Comparison of ENCODE assay signal across 8 cellular contexts in the genomic region with DNA sequence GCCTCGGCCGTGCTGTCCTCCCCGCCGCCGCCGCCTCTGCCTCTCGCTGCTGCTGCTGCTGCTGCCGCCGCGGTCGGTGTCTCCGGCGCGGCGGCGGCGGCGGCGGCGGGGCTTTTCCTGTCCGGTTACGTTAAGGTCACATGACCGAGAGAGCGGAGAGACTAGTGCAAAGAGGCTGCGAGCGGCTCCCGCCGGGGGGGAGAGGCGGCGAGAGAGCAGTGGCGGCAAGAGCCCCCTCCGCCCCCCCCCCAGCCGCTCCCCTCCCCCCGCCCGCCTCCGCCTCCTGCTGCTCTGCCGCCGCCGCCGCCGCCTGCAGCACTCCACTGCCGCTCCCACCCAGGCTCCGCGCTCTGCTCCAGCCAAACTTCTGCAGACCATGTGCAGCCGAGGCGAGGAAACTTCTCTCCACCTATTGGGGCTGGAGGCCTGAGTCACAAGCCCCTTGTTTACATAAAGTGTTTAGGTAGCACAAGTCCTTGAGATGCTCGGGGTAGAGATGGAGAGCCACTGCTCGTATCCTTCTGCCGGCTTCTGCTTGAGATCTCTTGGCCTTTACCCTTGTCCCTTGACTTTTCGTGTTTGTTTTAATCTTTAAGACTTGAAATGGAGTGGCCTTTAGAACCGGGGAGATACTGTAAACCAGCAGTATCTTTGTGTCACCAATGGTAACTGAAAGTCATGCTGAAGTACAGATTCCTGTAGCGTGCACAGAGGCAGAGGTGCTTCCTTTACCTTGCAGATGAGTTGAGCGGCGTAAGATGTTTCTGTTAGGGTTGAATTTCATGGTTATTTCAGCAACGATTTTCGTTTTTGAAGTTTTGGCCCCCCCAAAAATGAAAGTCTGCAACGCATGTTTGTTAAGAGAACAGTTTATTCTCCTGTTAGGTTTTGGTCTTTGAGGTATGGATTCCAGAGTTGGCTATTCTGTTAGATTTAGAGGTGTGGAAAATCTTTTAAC. TPM values are rescaled to one million over a fixed set of nuclear protein-coding genes. Genes with fewer than 3 reads are reported as not detected.
DNase-seq lines count a peak whose midpoint lies in the region; TF ChIP-seq lines count a peak whose summit lies in the region.

ZBTB2 (minus strand) TSS at position 89 of the 958 bp plus-strand sequence. CDS start 17,922 bp downstream, outside the sequence.

- H3K9me3 ChIP-seq in PC-9 (ENCODE audit: insufficient read depth, low read depth) (no peaks in the 10 kb centered on the region; the same call in 1 of the 2 replicates), esophagus muscularis mucosa (no peaks in the 10 kb centered on the region), muscle layer of colon (ENCODE audit: low read length) (no peaks in the 10 kb centered on the region)

- POLR2A ChIA-PET in PC-9 (lab: Charles Lee; ENCODE audit: unreplicated experiment) = interaction anchor here (0.6 kb wide), 1 partner anchor 510 kb away, joined by 6 read pairs; no protein-coding TSS in a partner anchor

- H3K36me3 ChIP-seq in PC-9 (ENCODE audit: low read depth) (peaks cover 10% of the 10 kb centered on the region), esophagus muscularis mucosa (no peaks in the 10 kb centered on the region), muscle layer of colon (ENCODE audit: insufficient read depth, low read length) (no peaks in the 10 kb centered on the region)

- H3K27me3 ChIP-seq in PC-9 (ENCODE audit: insufficient read depth, low read depth) (no peaks in the 10 kb centered on the region), esophagus muscularis mucosa (peaks cover 0 to 6% (median 0%) of the 10 kb centered on the region in 4 donors), muscle layer of colon (ENCODE audit: control insufficient read depth in 1 of 2, insufficient read depth in 2 of 2, low read length in 2 of 2) (no peaks in the 10 kb centered on the region)

- H3K36me3 Mint-ChIP-seq in activated T-cell treated with anti-CD3 and anti-CD28 coated beads, Interleukin-2, amount 50 U/mL, for 24 hours (ENCODE audit: low read depth) = peaks cover 62% of the 10 kb centered on the region

- peaks cover 49% of the 10 kb centered on the region for H3F3A ChIP-seq in PC-9 (ENCODE audit: insufficient read depth, low read depth)

- under 1% methylated on average over 11 of the region's 57 CpGs for WGBS in esophagus muscularis mucosa

- H3K27ac Mint-ChIP-seq in activated T-cell treated with anti-CD3 and anti-CD28 coated beads, Interleukin-2, amount 50 U/mL, for 24 hours = peak within 1 kb of the TSS; percentile 97

- H3K9ac ChIP-seq in muscle layer of colon (ENCODE audit: low read length) = no peak within 1 kb of the TSS

- H3K27ac ChIP-seq in PC-9 = peak within 1 kb of the TSS; percentile 98
- H3K27ac ChIP-seq in esophagus muscularis mucosa (replicated peaks in 1 of 4) = peak within 1 kb of the TSS; percentile 99 to 100 (median 100)
- peak within 1 kb of the TSS; percentile 96 for H3K27ac ChIP-seq in muscle layer of colon (ENCODE audit: low read depth, low read length)

- TF ChIP-seq POLR2A in GM18951 (IDR thresholded peaks at IDR 0.05; ENCODE audit: extremely low read depth, insufficient read depth, insufficient read length) = peak; percentile 59
- TF ChIP-seq POLR2A in esophagus muscularis mucosa (IDR thresholded peaks at IDR 0.05; ENCODE audit: low read depth) = no peak

- H3K27me3 Mint-ChIP-seq in activated T-cell treated with anti-CD3 and anti-CD28 coated beads, Interleukin-2, amount 50 U/mL, for 24 hours = no peaks in the 10 kb centered on the region

- TF ChIP-seq EP300 in esophagus muscularis mucosa (IDR thresholded peaks at IDR 0.05) = no peak

- no peak for TF ChIP-seq CTCF in PC-9 (conservative IDR thresholded peaks at IDR 0.05)
- TF ChIP-seq CTCF in esophagus muscularis mucosa (IDR thresholded peaks at IDR 0.05) = no peak

- TSS peak; percentile 47 for BruUV-seq in PC-9 (replicated peaks; lab: Mats Ljungman, UMichigan)

- H3K9me2 ChIP-seq in PC-9 (ENCODE audit: insufficient read depth) = no peaks in the 10 kb centered on the region

- peak within 1 kb of the TSS; percentile 64 for H3K4me3 ChIP-seq in PC-9
- H3K4me3 ChIP-seq in esophagus muscularis mucosa = peak within 1 kb of the TSS; percentile 76 to 99 (median 94)
- peak within 1 kb of the TSS; percentile 63 to 96 for H3K4me3 ChIP-seq in muscle layer of colon (ENCODE audit: low read depth in 1 of 2, low read length in 2 of 2)

- H3K79me2 ChIP-seq in PC-9 (ENCODE audit: low read depth) = peaks cover 77% of the 10 kb centered on the region

- peak within 1 kb of the TSS; percentile 90 for H3K4me2 ChIP-seq in PC-9

- peaks cover 39% of the 10 kb centered on the region for H4K20me1 ChIP-seq in PC-9 (ENCODE audit: insufficient read depth)

- H2AFZ ChIP-seq in PC-9 = no peak within 1 kb of the TSS

- DNase-seq in AG08396 (ENCODE audit: low spot score) (peak; percentile 77), HK-2 (ENCODE audit: unreplicated experiment) (peak; percentile 76), PC-9 (peak; percentile 42 to 81), esophagus muscularis mucosa (ENCODE audit: extremely low spot score) (no peak)
- DNase-seq in activated T-cell treated with anti-CD3 and anti-CD28 coated beads, Interleukin-2, amount 50 U/mL, for 24 hours = peak; percentile 76
- DNase-seq in stimulated activated CD8-positive, alpha-beta memory T cell treated with anti-CD3 and anti-CD28 coated beads, Interleukin-7, amount 100 ng/mL, for 24 hours (ENCODE audit: low read depth) = peak; percentile 41

- in situ Hi-C loops in GM18951 (cut with MboI; ENCODE audit: low sequenced_read_pairs, unreplicated experiment) = no loop called here

- peaks cover 63% of the 10 kb centered on the region for H3K4me1 Mint-ChIP-seq in activated T-cell treated with anti-CD3 and anti-CD28 coated beads, Interleukin-2, amount 50 U/mL, for 24 hours (ENCODE audit: low read depth)

- H3K4me3 Mint-ChIP-seq in activated T-cell treated with anti-CD3 and anti-CD28 coated beads, Interleukin-2, amount 50 U/mL, for 24 hours = peak within 1 kb of the TSS; percentile 98

- intact Hi-C loops in PC-9 (cut with micrococcal nuclease; ENCODE audit: unreplicated experiment) = loop anchor here (2.0 kb wide), 1 partner anchor 17 kb away; no protein-coding TSS in a partner anchor
- intact Hi-C loops in esophagus muscularis mucosa (cut with DNase I) = no loop called here

- H3K9me3 Mint-ChIP-seq in activated T-cell treated with anti-CD3 and anti-CD28 coated beads, Interleukin-2, amount 50 U/mL, for 24 hours = no peaks in the 10 kb centered on the region

- H3K4me1 ChIP-seq in PC-9 (replicated peaks; ENCODE audit: insufficient read depth) (peaks cover 49% of the 10 kb centered on the region), esophagus muscularis mucosa (peaks cover 52 to 68% (median 66%) of the 10 kb centered on the region in 4 donors), muscle layer of colon (ENCODE audit: insufficient read depth, low read length) (peaks cover 33% of the 10 kb centered on the region)

- CTCF ChIA-PET in PC-9 (lab: Charles Lee) = no interaction called here

RNA-seq across cellular contexts. Expression of gene ZBTB2, which starts in this region (rescaled TPM):
- 7.3 and 8.9 TPM in 2 replicates for total RNA-seq in PC-9 (2021)
- total RNA-seq in esophagus muscularis mucosa = 10 to 100 TPM in 3 of 4 donors, 1 to 10 TPM in 1; 7.1 to 16.3 (median 11.5) TPM
